Comparison of ENCODE assay signal across 11 cellular contexts in genomic region chr5:172858990-172859811, GRCh38. TPM values are rescaled to one million over a fixed set of nuclear protein-coding genes. Genes with fewer than 3 reads are reported as not detected.
DNase-seq lines count a peak whose midpoint lies in the region; ATAC-seq and TF ChIP-seq lines count a peak whose summit lies in the region.
"Had no signal": no experiment of that assay in that cellular context is flagged by ENCODE, and none has a peak within 500 bp of the region (broad histone marks: within the 10 kb centered on the region; RNA-seq: fewer than 3 reads in every experiment).

No MANE protein-coding gene starts in this region.

- no peak overlapping the region for H2BK20ac ChIP-seq in H9 (ENCODE audit: low read depth, low read length, poor library complexity, severe bottlenecking)

- no peak for TF ChIP-seq POLR2A in breast epithelium (IDR thresholded peaks at IDR 0.05)

- no peak overlapping the region for H3K56ac ChIP-seq in H9 (ENCODE audit: insufficient read length, low read depth, low read length)

- H3K27ac ChIP-seq in H9 (ENCODE audit: insufficient read length, low read depth, low read length) = no peak overlapping the region
- H3K27ac ChIP-seq in breast epithelium = peak overlapping the region; percentile 77 to 91
- peak overlapping the region; percentile 91 for H3K27ac ChIP-seq in layer of hippocampus (ENCODE audit: low read depth, low read length)

- H3K23ac ChIP-seq in H9 (ENCODE audit: insufficient read length, low read depth, low read length) = no peak overlapping the region

- no peak overlapping the region for H4K91ac ChIP-seq in H9 (ENCODE audit: insufficient read length, low read depth, low read length)

- no peak overlapping the region for H4K8ac ChIP-seq in H9 (replicated peaks; ENCODE audit: insufficient read length, low read depth, low read length)

- no peak overlapping the region for H3K4ac ChIP-seq in H9 (ENCODE audit: low read depth, low read length)

- H3K79me1 ChIP-seq in H9 (ENCODE audit: insufficient read depth, low read depth, low read length, poor library complexity, severe bottlenecking) = no peaks in the 10 kb centered on the region

- H3K27me3 ChIP-seq in H9 (ENCODE audit: insufficient read depth, low read length) (no peaks in the 10 kb centered on the region), breast epithelium (no peaks in the 10 kb centered on the region), layer of hippocampus (ENCODE audit: control insufficient read depth, insufficient read depth, low read length) (no peaks in the 10 kb centered on the region)

- no peak overlapping the region for H3K4me3 ChIP-seq in breast epithelium

- H2AK5ac ChIP-seq in H9 (ENCODE audit: insufficient read length, low read length) = no peak overlapping the region

- H2BK15ac ChIP-seq in H9 (ENCODE audit: low read depth, low read length) = no peak overlapping the region

- no peak overlapping the region for H3K18ac ChIP-seq in H9 (ENCODE audit: insufficient read length, low read depth, low read length)

- no peak overlapping the region for H2BK5ac ChIP-seq in H9 (ENCODE audit: insufficient read length, low read length)

- no peaks in the 10 kb centered on the region for H3K27me3 Mint-ChIP-seq in H9 (ENCODE audit: low read depth)
- H3K27me3 Mint-ChIP-seq: stimulated activated naive CD8-positive, alpha-beta T cell treated with anti-CD3 and anti-CD28 coated beads, Interleukin-15, Interleukin-2, amounts not matched to agents 100 ng/mL and 50 ng/mL, for 24 hours had no signal

- intact Hi-C loops in breast epithelium (cut with DNase I; ENCODE audit: low total_unique reads) = loop anchor here (1.0 kb wide), 1 partner anchor 31 kb away; no protein-coding TSS in a partner anchor

- ATAC-seq in stimulated activated effector memory CD8-positive, alpha-beta T cell treated with anti-CD3 and anti-CD28 coated beads, Interleukin-12 subunit alpha, Interleukin-12 subunit beta, amount 100 ng/mL, for 72 hours = no peak

- no peak overlapping the region for H2AFZ ChIP-seq in H9 (ENCODE audit: low read length)

- peaks cover 3% of the 10 kb centered on the region for H4K20me1 ChIP-seq in H9 (ENCODE audit: control insufficient read depth, insufficient read depth, insufficient read length)

- H2BK12ac ChIP-seq in H9 (ENCODE audit: insufficient read length, low read depth, low read length) = no peak overlapping the region

- no CpG with 5 or more reads among the region's 15 CpGs for WGBS in H9 (ENCODE audit: extremely low coverage, insufficient read length, low lambda C conversion rate)

- no peaks in the 10 kb centered on the region for H3K9me3 ChIP-seq in H9 (ENCODE audit: control insufficient read depth, low read depth, low read length)
- H3K9me3 ChIP-seq in breast epithelium = no peaks in the 10 kb centered on the region

- no peak overlapping the region for H3K9ac ChIP-seq in H9 (ENCODE audit: extremely low read depth, insufficient read length, low read length)

- H3K23me2 ChIP-seq in H9 (ENCODE audit: insufficient read length, low read depth, low read length, poor library complexity, severe bottlenecking) = peaks cover 3% of the 10 kb centered on the region

- H3K9me3 Mint-ChIP-seq in H9 = no peaks in the 10 kb centered on the region
- H3K9me3 Mint-ChIP-seq in stimulated activated effector memory CD8-positive, alpha-beta T cell treated with anti-CD3 and anti-CD28 coated beads, Interleukin-12 subunit alpha, Interleukin-12 subunit beta, amount 100 ng/mL, for 72 hours = no peaks in the 10 kb centered on the region
- H3K9me3 Mint-ChIP-seq: stimulated activated naive CD8-positive, alpha-beta T cell treated with anti-CD3 and anti-CD28 coated beads, Interleukin-15, Interleukin-2, amounts not matched to agents 100 ng/mL and 50 ng/mL, for 24 hours had no signal

- H3K79me2 ChIP-seq in H9 (ENCODE audit: insufficient read depth, low read length) = peaks cover 8% of the 10 kb centered on the region; the same call in 1 of the 2 replicates

- H3K4me3 Mint-ChIP-seq in H9 = no peak overlapping the region
- no peak overlapping the region for H3K4me3 Mint-ChIP-seq in stimulated activated effector memory CD8-positive, alpha-beta T cell treated with anti-CD3 and anti-CD28 coated beads, Interleukin-12 subunit alpha, Interleukin-12 subunit beta, amount 100 ng/mL, for 72 hours
- H3K4me3 Mint-ChIP-seq: stimulated activated naive CD8-positive, alpha-beta T cell treated with anti-CD3 and anti-CD28 coated beads, Interleukin-15, Interleukin-2, amounts not matched to agents 100 ng/mL and 50 ng/mL, for 24 hours had no signal

- H3K4me1 Mint-ChIP-seq in H9 = peaks cover 15 to 32% of the 10 kb centered on the region in 2 experiments; a peak in 3 of 4 replicates
- peaks cover 77% of the 10 kb centered on the region for H3K4me1 Mint-ChIP-seq in stimulated activated effector memory CD8-positive, alpha-beta T cell treated with anti-CD3 and anti-CD28 coated beads, Interleukin-12 subunit alpha, Interleukin-12 subunit beta, amount 100 ng/mL, for 72 hours

- H3T11ph ChIP-seq in H9 (ENCODE audit: low read length) = no peak overlapping the region

- no peak overlapping the region for H3K14ac ChIP-seq in H9 (ENCODE audit: insufficient read depth, low read length)

- H3K27ac Mint-ChIP-seq in H9 = peak overlapping the region in 2 of 3 experiments; percentile 56 to 92; a peak in 3 of 7 replicates
- H3K27ac Mint-ChIP-seq in stimulated activated effector memory CD8-positive, alpha-beta T cell treated with anti-CD3 and anti-CD28 coated beads, Interleukin-12 subunit alpha, Interleukin-12 subunit beta, amount 100 ng/mL, for 72 hours = peak overlapping the region; percentile 81
- H3K27ac Mint-ChIP-seq: stimulated activated naive CD8-positive, alpha-beta T cell treated with anti-CD3 and anti-CD28 coated beads, Interleukin-15, Interleukin-2, amounts not matched to agents 100 ng/mL and 50 ng/mL, for 24 hours had no signal

- DNase-seq in H9 (no peak), breast epithelium (ENCODE audit: low spot score in 2 of 2) (no peak), COR-L47 (lab: John Stamatoyannopoulos, UW) (no peak), foreskin melanocyte (no peak), ureter (ENCODE audit: low spot score) (no peak), hypothalamus (lab: John Stamatoyannopoulos, UW) (no peak)
- no peak for DNase-seq in stimulated activated effector memory CD8-positive, alpha-beta T cell treated with anti-CD3 and anti-CD28 coated beads, Interleukin-12 subunit alpha, Interleukin-12 subunit beta, amount 100 ng/mL, for 72 hours (ENCODE audit: low spot score in 2 of 2)
- DNase-seq: activated T-cell treated with anti-CD3 and anti-CD28 coated beads for 4 hours, kidney glomerular epithelial cell had no signal

- peaks cover 7 to 15% (median 10%) of the 10 kb centered on the region in 3 experiments; a peak in 5 of 7 replicates for H3K36me3 Mint-ChIP-seq in H9 (ENCODE audit: insufficient read depth in 1 of 3, low read depth in 3 of 3)
- H3K36me3 Mint-ChIP-seq in stimulated activated effector memory CD8-positive, alpha-beta T cell treated with anti-CD3 and anti-CD28 coated beads, Interleukin-12 subunit alpha, Interleukin-12 subunit beta, amount 100 ng/mL, for 72 hours = peaks cover 6% of the 10 kb centered on the region

- 0 out of 2 replicates have a peak, but pooled peaks cover 3% of the 10 kb centered on the region for H3K4me1 ChIP-seq in H9 (ENCODE audit: insufficient read depth, low read length)
- peaks cover 34 to 49% of the 10 kb centered on the region in 2 donors for H3K4me1 ChIP-seq in breast epithelium

- TF ChIP-seq CTCF in H9 (conservative IDR thresholded peaks at IDR 0.05) (no peak), breast epithelium (IDR thresholded peaks at IDR 0.05) (no peak)

- no peaks in the 10 kb centered on the region for H3K36me3 ChIP-seq in breast epithelium

- H3K4me2 ChIP-seq in H9 (ENCODE audit: insufficient read depth, insufficient read length, low read length) = no peak overlapping the region

- no peak overlapping the region for H2BK120ac ChIP-seq in H9 (ENCODE audit: low read depth, low read length, poor library complexity, severe bottlenecking)

- H4K5ac ChIP-seq in H9 (ENCODE audit: insufficient read length, low read depth, low read length) = no peak overlapping the region

RNA-seq across cellular contexts. Expression of gene ERGIC1, which starts 25.1 kb away (rescaled TPM):
- 74.2 and 77.0 TPM in 2 replicates for total RNA-seq in H9 (2021)
- total RNA-seq in breast epithelium = 100 to 1,000 TPM in 1 of 3 donors, 10 to 100 TPM in 2; 86.6 to 139 (median 95.2) TPM
- 140 TPM for total RNA-seq in ureter
